Comparison of ENCODE assay signal across 25 cellular contexts in the genomic region with DNA sequence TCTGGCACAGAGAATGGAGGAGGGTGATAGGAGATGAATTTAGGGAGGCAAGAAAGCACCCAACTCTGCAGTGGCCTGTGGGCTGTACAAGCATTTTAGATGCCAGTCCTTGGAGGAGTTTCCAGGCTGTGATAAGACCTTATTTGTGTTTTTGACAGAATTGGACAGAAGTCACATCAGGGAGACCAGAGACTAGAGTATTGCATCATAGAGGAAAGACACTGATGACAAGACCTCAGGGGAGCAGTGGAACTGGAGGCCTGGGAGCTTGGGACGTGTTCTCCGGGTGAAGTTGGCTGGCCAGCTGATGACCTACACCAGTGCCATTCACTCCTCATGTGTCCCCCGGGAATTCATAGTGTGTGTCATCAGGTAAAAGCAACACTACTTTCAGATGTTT.
"Had no signal": no experiment of that assay in that cellular context is flagged by ENCODE, and none has a peak within 500 bp of the region (broad histone marks: within the 10 kb centered on the region; RNA-seq: fewer than 3 reads in every experiment).

No MANE protein-coding gene starts in this region.

- ATAC-seq: left cardiac atrium; left lobe of liver; lower lobe of right lung; natural killer cell; sciatic nerve; stimulated activated naive CD8-positive, alpha-beta T cell treated with anti-CD3 and anti-CD28 coated beads, Interleukin-15, amount 100 ng/mL, for 72 hours had no signal

- H3K4me3 Mint-ChIP-seq: mesothelial cell of epicardium; naive B cell; natural killer cell; stimulated activated naive CD8-positive, alpha-beta T cell treated with anti-CD3 and anti-CD28 coated beads, Interleukin-15, amount 100 ng/mL, for 72 hours; type B pancreatic cell had no signal

- H3K4me1 ChIP-seq: lower lobe of right lung, right atrium auricular region, uterus had no signal

- H3K36me3 Mint-ChIP-seq: type B pancreatic cell had no signal

- H3K27me3 ChIP-seq: ovary, right atrium auricular region, tibial nerve, uterus had no signal

- DNase-seq: hippocampal formation; kidney glomerular epithelial cell; left cardiac atrium; lower lobe of right lung; mesendoderm; naive B cell; natural killer cell; ovary; stimulated activated CD4-positive, alpha-beta T cell treated with anti-CD3 and anti-CD28 coated beads, Interleukin-12 subunit alpha, Interleukin-12 subunit beta, amount 100 ng/mL, for 4 hours; stimulated activated CD4-positive, alpha-beta T cell treated with anti-CD3 and anti-CD28 coated beads, Interleukin-15, amount 100 ng/mL, for 24 hours; stimulated activated CD4-positive, alpha-beta T cell treated with anti-CD3 and anti-CD28 coated beads, Interleukin-2, amount 100 ng/mL, for 24 hours; stimulated activated CD4-positive, alpha-beta T cell treated with anti-CD3 and anti-CD28 coated beads, Interleukin-4, amount 100 ng/mL, for 1 hour; stimulated activated naive CD4-positive, alpha-beta T cell; stimulated activated naive CD8-positive, alpha-beta T cell treated with anti-CD3 and anti-CD28 coated beads, Interleukin-15, amount 100 ng/mL, for 72 hours; substantia nigra; uterus had no signal

- H3K27ac ChIP-seq: lower lobe of right lung, ovary, right atrium auricular region, skin epidermis, tibial nerve, uterus had no signal

- H3K9me3 ChIP-seq: ovary, uterus had no signal

- FAIRE-seq: keratinocyte had no signal

- H3K27me3 Mint-ChIP-seq: naive B cell; progenitor cell of endocrine pancreas; stimulated activated naive CD8-positive, alpha-beta T cell treated with anti-CD3 and anti-CD28 coated beads, Interleukin-15, amount 100 ng/mL, for 72 hours; type B pancreatic cell had no signal

- H3K27ac Mint-ChIP-seq: mesothelial cell of epicardium; naive B cell; natural killer cell; progenitor cell of endocrine pancreas; stimulated activated naive CD8-positive, alpha-beta T cell treated with anti-CD3 and anti-CD28 coated beads, Interleukin-15, amount 100 ng/mL, for 72 hours; type B pancreatic cell had no signal

- H3K4me3 ChIP-seq: lower lobe of right lung, ovary, right atrium auricular region, skin epidermis, tibial nerve, uterus had no signal

- H3K36me3 ChIP-seq: lower lobe of right lung, ovary, right atrium auricular region, tibial nerve, uterus had no signal

- H3K4me1 Mint-ChIP-seq: mesothelial cell of epicardium; naive B cell; natural killer cell; stimulated activated naive CD8-positive, alpha-beta T cell treated with anti-CD3 and anti-CD28 coated beads, Interleukin-15, amount 100 ng/mL, for 72 hours had no signal
